ENCODE assay signal across 8 cellular contexts in the genomic region with DNA sequence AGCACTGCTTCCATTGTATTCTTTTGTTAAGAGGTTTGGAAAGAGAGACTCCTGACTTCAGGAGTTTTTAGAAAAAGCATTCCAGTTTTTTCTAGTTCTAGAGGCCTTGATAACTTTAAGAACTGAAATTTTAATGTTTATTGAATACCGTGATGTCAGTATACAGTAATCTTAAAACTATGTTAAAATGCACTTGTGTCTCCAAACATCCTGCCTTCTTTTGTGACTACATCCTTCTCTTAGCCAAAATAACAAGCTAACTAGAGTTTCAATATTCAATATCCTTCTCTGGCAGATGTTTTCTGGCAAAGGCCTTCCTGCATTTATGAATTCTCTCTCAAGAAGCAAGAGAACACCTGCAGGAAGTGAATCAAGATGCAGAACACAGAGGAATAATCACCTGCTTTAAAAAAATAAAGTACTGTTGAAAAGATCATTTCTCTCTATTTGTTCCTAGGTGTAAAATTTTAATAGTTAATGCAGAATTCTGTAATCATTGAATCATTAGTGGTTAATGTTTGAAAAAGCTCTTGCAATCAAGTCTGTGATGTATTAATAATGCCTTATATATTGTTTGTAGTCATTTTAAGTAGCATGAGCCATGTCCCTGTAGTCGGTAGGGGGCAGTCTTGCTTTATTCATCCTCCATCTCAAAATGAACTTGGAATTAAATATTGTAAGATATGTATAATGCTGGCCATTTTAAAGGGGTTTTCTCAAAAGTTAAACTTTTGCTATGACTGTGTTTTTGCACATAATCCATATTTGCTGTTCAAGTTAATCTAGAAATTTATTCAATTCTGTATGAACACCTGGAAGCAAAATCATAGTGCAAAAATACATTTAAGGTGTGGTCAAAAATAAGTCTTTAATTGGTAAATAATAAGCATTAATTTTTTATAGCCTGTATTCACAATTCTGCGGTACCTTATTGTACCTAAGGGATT. TPM values are rescaled to one million over a fixed set of nuclear protein-coding genes. Genes with fewer than 3 reads are reported as not detected.
DNase-seq lines count a peak whose midpoint lies in the region; ATAC-seq, FAIRE-seq and TF ChIP-seq lines count a peak whose summit lies in the region.

No MANE protein-coding gene starts in this region.

- peak; percentile 84 for TF ChIP-seq CTCF in AG10803 (conservative IDR thresholded peaks at IDR 0.05; ENCODE audit: low read length)
- TF ChIP-seq CTCF in osteoblast (IDR thresholded peaks at IDR 0.05; ENCODE audit: extremely low read depth, low read depth, low read length): peak; percentile 89
- peak; percentile 66 to 81 (median 76) for TF ChIP-seq CTCF in uterus (IDR thresholded peaks at IDR 0.05)

- intact Hi-C loops in uterus (cut with DNase I; ENCODE audit: low total_unique reads): no loop called here

- H3K27me3 ChIP-seq in NT2/D1 (ENCODE audit: insufficient read depth, insufficient read length): no peaks in the 10 kb centered on the region
- H3K27me3 ChIP-seq in osteoblast (ENCODE audit: insufficient read depth, low read length): no peaks in the 10 kb centered on the region
- H3K27me3 ChIP-seq in uterus: no peaks in the 10 kb centered on the region

- H3K79me2 ChIP-seq in osteoblast (ENCODE audit: insufficient read depth, low read length): no peaks in the 10 kb centered on the region

- ATAC-seq in GM21786 (IDR thresholded peaks at IDR 0.05; ENCODE audit: unreplicated experiment): no peak

- H3K4me1 ChIP-seq in NT2/D1 (ENCODE audit: insufficient read depth, insufficient read length): no peaks in the 10 kb centered on the region
- H3K4me1 ChIP-seq in osteoblast (ENCODE audit: insufficient read depth, low read length): peaks cover 5% of the 10 kb centered on the region
- no peaks in the 10 kb centered on the region for H3K4me1 ChIP-seq in uterus

- H3K36me3 ChIP-seq in NT2/D1 (ENCODE audit: insufficient read depth, insufficient read length, low read length): peaks cover 19% of the 10 kb centered on the region
- H3K36me3 ChIP-seq in osteoblast (ENCODE audit: insufficient read depth, low read length): peaks cover 22% of the 10 kb centered on the region
- no peaks in the 10 kb centered on the region for H3K36me3 ChIP-seq in uterus

- H3K27ac ChIP-seq in osteoblast (ENCODE audit: low read depth, low read length) (peak overlapping the region; percentile 2), uterus (no peak overlapping the region)

- peak; percentile 83 for FAIRE-seq in H54 (lab: Jason Lieb, UNC)

- DNase-seq in AG10803 (ENCODE audit: low read depth) (peak; percentile 81), H54 (ENCODE audit: insufficient read length, low spot score) (no peak), NT2/D1 (ENCODE audit: low read depth, low spot score) (peak; percentile 55), fibroblast of peridontal ligament (ENCODE audit: extremely low read depth) (peak; percentile 90), osteoblast (ENCODE audit: insufficient read length, low spot score, missing footprints) (peak; percentile 56), uterus (peak; percentile 27 to 49)
- peak; percentile 50 for DNase-seq in activated CD8-positive, alpha-beta memory T cell treated with anti-CD3 and anti-CD28 coated beads, Interleukin-2, amount 50 U/mL, for 4 hours

- no peak overlapping the region for H2AFZ ChIP-seq in osteoblast (ENCODE audit: low read length)

- TF ChIP-seq POLR2A in H54 (IDR thresholded peaks at IDR 0.05; ENCODE audit: low read depth, low read length) (no peak), uterus (IDR thresholded peaks at IDR 0.05) (no peak)

- no peak overlapping the region for H3K4me3 ChIP-seq in AG10803 (ENCODE audit: low read length)
- no peak overlapping the region for H3K4me3 ChIP-seq in NT2/D1 (ENCODE audit: insufficient read length, low read depth)
- no peak overlapping the region for H3K4me3 ChIP-seq in osteoblast (ENCODE audit: insufficient read depth, low read length)
- H3K4me3 ChIP-seq in uterus: no peak overlapping the region

- no peak overlapping the region for H3K9ac ChIP-seq in NT2/D1 (ENCODE audit: insufficient read length, low read depth)

- H4K20me1 ChIP-seq in osteoblast (ENCODE audit: insufficient read depth, low read length): no peaks in the 10 kb centered on the region

- no peak overlapping the region for H3K4me2 ChIP-seq in osteoblast (ENCODE audit: insufficient read depth, low read length)

- peaks cover 5% of the 10 kb centered on the region; the same call in 1 of the 2 replicates for H3K9me3 ChIP-seq in NT2/D1 (ENCODE audit: insufficient read depth, low read length)
- H3K9me3 ChIP-seq in osteoblast (ENCODE audit: low read depth, low read length): no peaks in the 10 kb centered on the region
- no peaks in the 10 kb centered on the region for H3K9me3 ChIP-seq in uterus

RNA-seq across cellular contexts. Expression of gene NDFIP1, which starts 43.1 kb away (rescaled TPM):
- total RNA-seq in osteoblast: 87.5 and 115 TPM in 2 replicates
- total RNA-seq in uterus: 100 to 1,000 TPM in 1 of 4 donors, 10 to 100 TPM in 3; 53.2 to 124 (median 89.0) TPM
